10 cellular contexts compared by ENCODE assay signal in genomic region chr4:20299515-20299914, GRCh38. TPM values are rescaled to one million over a fixed set of nuclear protein-coding genes. Genes with fewer than 3 reads are reported as not detected.
DNase-seq lines count a peak whose midpoint lies in the region; ATAC-seq and TF ChIP-seq lines count a peak whose summit lies in the region.
"Had no signal": no experiment of that assay in that cellular context is flagged by ENCODE, and none has a peak within 500 bp of the region (broad histone marks: within the 10 kb centered on the region; RNA-seq: fewer than 3 reads in every experiment).

No MANE protein-coding gene starts in this region.

- peaks cover 16% of the 10 kb centered on the region for H3K4me1 Mint-ChIP-seq in mesothelial cell of epicardium

- H3K9me3 Mint-ChIP-seq in mesothelial cell of epicardium = no peaks in the 10 kb centered on the region

- no peaks in the 10 kb centered on the region for H3K36me3 Mint-ChIP-seq in mesothelial cell of epicardium

- H3K27me3 Mint-ChIP-seq in mesothelial cell of epicardium (ENCODE audit: low read depth) = no peaks in the 10 kb centered on the region

- TF ChIP-seq CTCF in mesothelial cell of epicardium (IDR thresholded peaks at IDR 0.05; ENCODE audit: unreplicated experiment) = peak; percentile 50

- DNase-seq in Daoy (ENCODE audit: low read depth) = peak; percentile 27
- DNase-seq in NAMALWA (ENCODE audit: low spot score) = peak; percentile 46
- peak; percentile 3 for DNase-seq in cerebellar cortex (ENCODE audit: low spot score)
- DNase-seq in mesothelial cell of epicardium (ENCODE audit: low spot score in 2 of 2, unreplicated experiment in 2 of 2) = no peak
- no peak for DNase-seq in MV-4-11 (lab: John Stamatoyannopoulos, UW)
- DNase-seq in activated CD8-positive, alpha-beta memory T cell treated with anti-CD3 and anti-CD28 coated beads for 24 hours = no peak
- DNase-seq: erythroblast; stimulated activated naive CD8-positive, alpha-beta T cell treated with anti-CD3 and anti-CD28 coated beads, Interleukin-15, Interleukin-2, amounts not matched to agents 100 U/mL and 50 U/mL, for 24 hours had no signal

- no peak overlapping the region for H3K27ac Mint-ChIP-seq in mesothelial cell of epicardium

- ATAC-seq in HG02885 (IDR thresholded peaks at IDR 0.05; ENCODE audit: poor library complexity, unreplicated experiment) (no peak), HG03139 (IDR thresholded peaks at IDR 0.05; ENCODE audit: unreplicated experiment) (no peak)
- ATAC-seq: stimulated activated naive CD8-positive, alpha-beta T cell treated with anti-CD3 and anti-CD28 coated beads, Interleukin-15, Interleukin-2, amounts not matched to agents 100 U/mL and 50 U/mL, for 24 hours had no signal

- H3K4me3 Mint-ChIP-seq in mesothelial cell of epicardium = no peak overlapping the region

RNA-seq across cellular contexts. Expression of gene SLIT2, which starts 47.8 kb away (rescaled TPM):
- total RNA-seq in Daoy (2014; rRNA removed; shearing (Covaris generic)) = 0.29 and 0.39 TPM in 2 replicates
- total RNA-seq in mesothelial cell of epicardium = 155 to 168 TPM (median 156 TPM) in 3 replicates

Comparison
In these comparisons a context has a peak if more than half of its experiments do, and no peak if none do; other contexts are left out.
1. DNase-seq: peak in Daoy (single experiment), NAMALWA (single experiment) and cerebellar cortex (single experiment); none in mesothelial cell of epicardium (0 of 2), MV-4-11 (single experiment) and activated CD8-positive, alpha-beta memory T cell treated with anti-CD3 and anti-CD28 coated beads for 24 hours (single experiment).
2. RNA of gene SLIT2, which starts 47.8 kb away (total RNA-seq): 155 to 168 TPM in mesothelial cell of epicardium; 0.29 to 0.39 TPM in Daoy; every median in the first group is over 100 times any median in the second.